ENCODE assay signal across 9 cellular contexts in genomic region chr9:97293207-97293721, GRCh38. TPM values are rescaled to one million over a fixed set of nuclear protein-coding genes. Genes with fewer than 3 reads are reported as not detected.
DNase-seq lines count a peak whose midpoint lies in the region; ATAC-seq and TF ChIP-seq lines count a peak whose summit lies in the region.
"Had no signal": no experiment of that assay in that cellular context is flagged by ENCODE, and none has a peak within 500 bp of the region (broad histone marks: within the 10 kb centered on the region; RNA-seq: fewer than 3 reads in every experiment).

No MANE protein-coding gene starts in this region.

- peak; percentile 17 for DNase-seq in Ammon's horn (ENCODE audit: low spot score)
- peak; percentile 57 for DNase-seq in NCI-H1105 (lab: John Stamatoyannopoulos, UW)
- no peak for DNase-seq in central memory CD8-positive, alpha-beta T cell (ENCODE audit: low spot score in 2 of 2)
- no peak for DNase-seq in lower lobe of right lung
- no peak for DNase-seq in activated CD4-positive, alpha-beta T cell treated with anti-CD3 and anti-CD28 coated beads, Interleukin-2, amount 50 U/mL, for 48 hours
- no peak for DNase-seq in DMS114 treated with DMSO at 0.1 percent for 48 hours (lab: John Stamatoyannopoulos, UW; ENCODE audit: unreplicated experiment)
- DNase-seq: CD8-positive, alpha-beta T cell had no signal

- H3K36me3 ChIP-seq in lower lobe of right lung: peaks cover 18% of the 10 kb centered on the region

- H3K4me3 Mint-ChIP-seq in central memory CD8-positive, alpha-beta T cell: no peak overlapping the region
- H3K4me3 Mint-ChIP-seq: CD8-positive, alpha-beta T cell had no signal

- no peaks in the 10 kb centered on the region for H3K27me3 Mint-ChIP-seq in central memory CD8-positive, alpha-beta T cell

- H3K27me3 ChIP-seq in lower lobe of right lung (ENCODE audit: low read depth): no peaks in the 10 kb centered on the region

- H3K9me3 ChIP-seq in lower lobe of right lung: peaks cover 5% of the 10 kb centered on the region

- H3K27ac ChIP-seq in lower lobe of right lung: peak overlapping the region; percentile 13

- H3K4me1 Mint-ChIP-seq in central memory CD8-positive, alpha-beta T cell: no peaks in the 10 kb centered on the region

- TF ChIP-seq CTCF in lower lobe of right lung (IDR thresholded peaks at IDR 0.05): no peak

- peaks cover 21% of the 10 kb centered on the region for H3K4me1 ChIP-seq in lower lobe of right lung

- no peak for ATAC-seq in central memory CD8-positive, alpha-beta T cell (replicated peaks; ENCODE audit: extremely low read depth, poor library complexity, severe bottlenecking)
- peak; percentile 65 to 67 for ATAC-seq in lower lobe of right lung
- no peak for ATAC-seq in HG03342 (IDR thresholded peaks at IDR 0.05; ENCODE audit: unreplicated experiment)
- ATAC-seq in GM19455 (IDR thresholded peaks at IDR 0.05; ENCODE audit: unreplicated experiment): no peak
- ATAC-seq: CD8-positive, alpha-beta T cell had no signal

- peak overlapping the region; percentile 13 for H3K27ac Mint-ChIP-seq in central memory CD8-positive, alpha-beta T cell (ENCODE audit: low read depth)
- H3K27ac Mint-ChIP-seq: CD8-positive, alpha-beta T cell had no signal

- no peak overlapping the region for H3K4me3 ChIP-seq in lower lobe of right lung

- intact Hi-C loops in lower lobe of right lung (cut with DNase I): no loop called here

- H3K9me3 Mint-ChIP-seq in central memory CD8-positive, alpha-beta T cell: peaks cover 8% of the 10 kb centered on the region

- H3K36me3 Mint-ChIP-seq in central memory CD8-positive, alpha-beta T cell (ENCODE audit: insufficient read depth): peaks cover 14% of the 10 kb centered on the region

RNA-seq across cellular contexts. Expression of gene CCDC180, which starts 14.2 kb away (rescaled TPM):
- total RNA-seq in lower lobe of right lung: 11.3 TPM

Comparison
In these comparisons a context has a peak if more than half of its experiments do, and no peak if none do; other contexts are left out.
1. DNase-seq: peak in Ammon's horn (single experiment) and NCI-H1105 (single experiment); none in central memory CD8-positive, alpha-beta T cell (0 of 2), lower lobe of right lung (single experiment), activated CD4-positive, alpha-beta T cell treated with anti-CD3 and anti-CD28 coated beads, Interleukin-2, amount 50 U/mL, for 48 hours (0 of 2) and DMS114 treated with DMSO at 0.1 percent for 48 hours (single experiment).
2. ATAC-seq: peak in lower lobe of right lung (2 of 2); none in central memory CD8-positive, alpha-beta T cell (single experiment), HG03342 (single experiment) and GM19455 (single experiment).